Comparison of ENCODE assay signal across 16 cellular contexts in genomic region chr19:33486407-33486806, GRCh38. TPM values are rescaled to one million over a fixed set of nuclear protein-coding genes. Genes with fewer than 3 reads are reported as not detected.
A peak's percentile ranks its signal among the peaks of the same experiment; 100 is the strongest.
DNase-seq lines count a peak whose midpoint lies in the region; ATAC-seq and TF ChIP-seq lines count a peak whose summit lies in the region.
"Had no signal": no experiment of that assay in that cellular context is flagged by ENCODE, and none has a peak within 500 bp of the region (broad histone marks: within the 10 kb centered on the region; RNA-seq: fewer than 3 reads in every experiment).

No MANE protein-coding gene starts in this region.

- no peak overlapping the region for H3K56ac ChIP-seq in H9 (ENCODE audit: insufficient read length, low read depth, low read length)

- no peaks in the 10 kb centered on the region for H3K4me1 Mint-ChIP-seq in H9
- H3K4me1 Mint-ChIP-seq: B cell had no signal

- H3T11ph ChIP-seq in H9 (ENCODE audit: low read length), result no peak overlapping the region

- WGBS in H9 (ENCODE audit: extremely low coverage, insufficient read length, low lambda C conversion rate), result no CpG with 5 or more reads among the region's 8 CpGs
- 80 to 87% (median 84%) methylated on average over 8 of the region's 8 CpGs for WGBS in psoas muscle, 3 donors
- WGBS in mesenchymal stem cell, result 94% methylated on average over 6 of the region's 8 CpGs

- H3K4me3 Mint-ChIP-seq in H9, result no peak overlapping the region
- H3K4me3 Mint-ChIP-seq: B cell; CD4-positive, CD25-positive, alpha-beta regulatory T cell had no signal

- H3K4me3 ChIP-seq in SJCRH30, result no peak overlapping the region
- H3K4me3 ChIP-seq in psoas muscle, result no peak overlapping the region
- no peak overlapping the region for H3K4me3 ChIP-seq in mesenchymal stem cell (ENCODE audit: insufficient read depth in 1 of 2, low read depth in 1 of 2, low read length in 2 of 2)

- no peak overlapping the region for H2AFZ ChIP-seq in H9 (ENCODE audit: low read length)
- no peak overlapping the region for H2AFZ ChIP-seq in mesenchymal stem cell (ENCODE audit: low read depth, low read length)

- H2BK12ac ChIP-seq in H9 (ENCODE audit: insufficient read length, low read depth, low read length), result no peak overlapping the region
- no peak overlapping the region for H2BK12ac ChIP-seq in mesenchymal stem cell (ENCODE audit: low read length in 2 of 2)

- no peak overlapping the region for H3K18ac ChIP-seq in H9 (ENCODE audit: insufficient read length, low read depth, low read length)
- no peak overlapping the region for H3K18ac ChIP-seq in mesenchymal stem cell (ENCODE audit: low read depth in 1 of 2, low read length in 2 of 2)

- H2BK5ac ChIP-seq in H9 (ENCODE audit: insufficient read length, low read length) (no peak overlapping the region), mesenchymal stem cell (ENCODE audit: low read depth, low read length, poor library complexity, severe bottlenecking) (no peak overlapping the region)

- H2BK15ac ChIP-seq in H9 (ENCODE audit: low read depth, low read length) (no peak overlapping the region), mesenchymal stem cell (ENCODE audit: low read depth, poor library complexity, severe bottlenecking) (no peak overlapping the region)

- H3K23me2 ChIP-seq in H9 (ENCODE audit: insufficient read length, low read depth, low read length, poor library complexity, severe bottlenecking), result no peaks in the 10 kb centered on the region

- H3K36me3 ChIP-seq in SJCRH30 (no peaks in the 10 kb centered on the region), psoas muscle (ENCODE audit: insufficient read depth in 1 of 2, low read depth in 1 of 2) (peaks cover 0 to 4% of the 10 kb centered on the region in 2 donors), mesenchymal stem cell (ENCODE audit: control insufficient read depth in 1 of 2, insufficient read depth in 2 of 2, low read depth in 1 of 2, low read length in 2 of 2) (peaks cover 22 to 37% of the 10 kb centered on the region in 2 experiments)

- H3K9me3 Mint-ChIP-seq in H9, result no peaks in the 10 kb centered on the region; a peak in 1 of 5 replicates

- H3K27ac Mint-ChIP-seq in H9, result peak overlapping the region in 2 of 3 experiments; percentile 80 to 88; a peak in 3 of 7 replicates
- H3K27ac Mint-ChIP-seq: B cell; CD4-positive, CD25-positive, alpha-beta regulatory T cell had no signal

- H4K91ac ChIP-seq in H9 (ENCODE audit: insufficient read length, low read depth, low read length) (no peak overlapping the region), mesenchymal stem cell (ENCODE audit: low read length) (no peak overlapping the region)

- H3K9ac ChIP-seq in H9 (ENCODE audit: extremely low read depth, insufficient read length, low read length), result no peak overlapping the region
- H3K9ac ChIP-seq in mesenchymal stem cell (ENCODE audit: low read length), result no peak overlapping the region

- no peaks in the 10 kb centered on the region for H3K79me1 ChIP-seq in H9 (ENCODE audit: insufficient read depth, low read depth, low read length, poor library complexity, severe bottlenecking)
- peaks cover 1% of the 10 kb centered on the region for H3K79me1 ChIP-seq in mesenchymal stem cell (replicated peaks; ENCODE audit: low read length, poor library complexity, severe bottlenecking)

- no peak overlapping the region for H2BK120ac ChIP-seq in H9 (ENCODE audit: low read depth, low read length, poor library complexity, severe bottlenecking)
- no peak overlapping the region for H2BK120ac ChIP-seq in mesenchymal stem cell (ENCODE audit: low read depth, low read length)

- H3K4ac ChIP-seq in H9 (ENCODE audit: low read depth, low read length), result no peak overlapping the region
- no peak overlapping the region for H3K4ac ChIP-seq in mesenchymal stem cell (ENCODE audit: low read depth in 1 of 2, low read length in 2 of 2)

- no peak overlapping the region for H4K8ac ChIP-seq in H9 (replicated peaks; ENCODE audit: insufficient read length, low read depth, low read length)
- H4K8ac ChIP-seq in mesenchymal stem cell (ENCODE audit: low read length), result no peak overlapping the region

- H3K4me1 ChIP-seq in H9 (ENCODE audit: insufficient read depth, low read length), result no peaks in the 10 kb centered on the region
- peaks cover 19% of the 10 kb centered on the region for H3K4me1 ChIP-seq in SJCRH30
- peaks cover 13% of the 10 kb centered on the region for H3K4me1 ChIP-seq in psoas muscle
- peaks cover 14% of the 10 kb centered on the region for H3K4me1 ChIP-seq in mesenchymal stem cell (ENCODE audit: control insufficient read depth, insufficient read depth, low read depth, low read length)

- TF ChIP-seq CTCF in H9 (conservative IDR thresholded peaks at IDR 0.05) (no peak), psoas muscle (IDR thresholded peaks at IDR 0.05) (no peak)

- no peak overlapping the region for H3K4me2 ChIP-seq in H9 (ENCODE audit: insufficient read depth, insufficient read length, low read length)
- no peak overlapping the region for H3K4me2 ChIP-seq in mesenchymal stem cell (ENCODE audit: low read length, poor library complexity, severe bottlenecking)

- no peaks in the 10 kb centered on the region for H3K79me2 ChIP-seq in H9 (ENCODE audit: insufficient read depth, low read length)

- H2AK5ac ChIP-seq in H9 (ENCODE audit: insufficient read length, low read length) (no peak overlapping the region), mesenchymal stem cell (ENCODE audit: low read length, severe bottlenecking) (no peak overlapping the region)

- no peaks in the 10 kb centered on the region for H4K20me1 ChIP-seq in H9 (ENCODE audit: control insufficient read depth, insufficient read depth, insufficient read length)

- H3K9me3 ChIP-seq in H9 (ENCODE audit: control insufficient read depth, low read depth, low read length) (no peaks in the 10 kb centered on the region), SJCRH30 (replicated peaks) (no peaks in the 10 kb centered on the region), psoas muscle (no peaks in the 10 kb centered on the region), mesenchymal stem cell (ENCODE audit: control insufficient read depth, low read length) (peaks cover 10% of the 10 kb centered on the region)

- H4K5ac ChIP-seq in H9 (ENCODE audit: insufficient read length, low read depth, low read length), result no peak overlapping the region

- ATAC-seq in esophagus mucosa (peak; percentile 6), psoas muscle (peak in 2 of 4 donors; percentile 6 to 29)

- peaks cover 0 to 4% (median 0%) of the 10 kb centered on the region in 3 experiments; a peak in 4 of 7 replicates for H3K36me3 Mint-ChIP-seq in H9 (ENCODE audit: insufficient read depth in 1 of 3, low read depth in 3 of 3)

- H3K27ac ChIP-seq in H9 (ENCODE audit: insufficient read length, low read depth, low read length), result no peak overlapping the region
- H3K27ac ChIP-seq in SJCRH30, result peak overlapping the region; percentile 51
- peak overlapping the region; percentile 78 for H3K27ac ChIP-seq in psoas muscle
- no peak overlapping the region for H3K27ac ChIP-seq in mesenchymal stem cell (ENCODE audit: low read length, poor library complexity, severe bottlenecking)
- H3K27ac ChIP-seq: HL-60 had no signal

- H3K27me3 ChIP-seq in H9 (ENCODE audit: insufficient read depth, low read length) (no peaks in the 10 kb centered on the region), SJCRH30 (no peaks in the 10 kb centered on the region), psoas muscle (ENCODE audit: insufficient read depth in 3 of 3, low read length in 2 of 3) (no peaks in the 10 kb centered on the region), mesenchymal stem cell (ENCODE audit: control insufficient read depth in 1 of 2, insufficient read depth in 1 of 2, low read length in 2 of 2) (no peaks in the 10 kb centered on the region)

- no peak overlapping the region for H3K14ac ChIP-seq in H9 (ENCODE audit: insufficient read depth, low read length)
- no peak overlapping the region for H3K14ac ChIP-seq in mesenchymal stem cell (ENCODE audit: low read length in 2 of 2)

- intact Hi-C loops in psoas muscle (cut with DNase I), result no loop called here

- H3K23ac ChIP-seq in H9 (ENCODE audit: insufficient read length, low read depth, low read length) (no peak overlapping the region), mesenchymal stem cell (ENCODE audit: low read length in 2 of 2) (no peak overlapping the region)

- H3K27me3 Mint-ChIP-seq in H9 (ENCODE audit: low read depth), result no peaks in the 10 kb centered on the region
- H3K27me3 Mint-ChIP-seq: B cell; CD4-positive, CD25-positive, alpha-beta regulatory T cell had no signal

- DNase-seq in H9 (no peak), SJCRH30 (peak in 1 of 2 experiments; percentile 11), psoas muscle (no peak), OCI-M2 (lab: John Stamatoyannopoulos, UW; ENCODE audit: unreplicated experiment) (no peak), DMS53 (lab: John Stamatoyannopoulos, UW) (no peak), mesenchymal stem cell (no peak), amygdala (lab: John Stamatoyannopoulos, UW) (no peak)
- DNase-seq: CD4-positive, CD25-positive, alpha-beta regulatory T cell; HCEC 1CT; NCI-H1105; NCI-H2107; NCI-H2227 treated with DMSO at 0.1 percent for 48 hours; NCI-H524 had no signal

- H2BK20ac ChIP-seq in H9 (ENCODE audit: low read depth, low read length, poor library complexity, severe bottlenecking), result no peak overlapping the region

RNA-seq across cellular contexts. Expression of gene PEPD, which starts 35.2 kb away (rescaled TPM):
- 52.2 and 52.8 TPM in 2 replicates for total RNA-seq in H9 (2021)
- total RNA-seq in SJCRH30 (2014; rRNA removed; shearing (Covaris generic)), result 39.5 and 40.2 TPM in 2 replicates
- 52.4 TPM for total RNA-seq in esophagus mucosa
- 10 to 100 TPM; 26.3 to 37.1 (median 35.6) TPM for total RNA-seq in psoas muscle
- polyA plus RNA-seq in psoas muscle, result 10 to 100 TPM; 34.2 to 40.2 (median 35.1) TPM
- polyA plus RNA-seq in mesenchymal stem cell (2013, experiment 1 of 2), result 82.6 TPM
- 84.1 TPM for polyA plus RNA-seq in mesenchymal stem cell (2013, experiment 2 of 2)

Comparison
In these comparisons a context has a peak if more than half of its experiments do, and no peak if none do; other contexts are left out.
1. H3K27ac ChIP-seq: peak in SJCRH30 (single experiment) and psoas muscle (single experiment); none in H9 (single experiment) and mesenchymal stem cell (single experiment).